ENCODE assay signal across 24 cellular contexts in genomic region chr15:41304149-41304548, GRCh38.
"Had no signal": no experiment of that assay in that cellular context is flagged by ENCODE, and none has a peak within 500 bp of the region (broad histone marks: within the 10 kb centered on the region; RNA-seq: fewer than 3 reads in every experiment).

No MANE protein-coding gene starts in this region.

- ATAC-seq: activated naive CD4-positive, alpha-beta T cell treated with anti-CD3 and anti-CD28 coated beads, Interleukin-2, amount 50 U/mL, for 72 hours; gastroesophageal sphincter; mucosa of descending colon; psoas muscle; right cardiac atrium; stimulated activated naive CD8-positive, alpha-beta T cell treated with anti-CD3 and anti-CD28 coated beads, Interleukin-15, amount 100 ng/mL, for 72 hours had no signal

- H3K4me1 Mint-ChIP-seq: neural crest cell had no signal

- H3K27me3 ChIP-seq: esophagus muscularis mucosa, gastroesophageal sphincter, suprapubic skin, transverse colon, uterus had no signal

- H3K27me3 Mint-ChIP-seq: dendritic cell treated with granulocyte-macrophage colony-stimulating factor and Interleukin-4, amounts not matched to agents 40 ng/mL and 50 ng/mL, for 4 days; naive B cell; stimulated activated naive CD8-positive, alpha-beta T cell treated with anti-CD3 and anti-CD28 coated beads, Interleukin-15, amount 100 ng/mL, for 72 hours had no signal

- H3K9me3 ChIP-seq: esophagus muscularis mucosa, gastroesophageal sphincter, left ventricle myocardium inferior, mucosa of descending colon, psoas muscle, suprapubic skin, transverse colon, uterus had no signal

- H3K27ac Mint-ChIP-seq: dendritic cell treated with granulocyte-macrophage colony-stimulating factor and Interleukin-4, amounts not matched to agents 40 ng/mL and 50 ng/mL, for 4 days; stimulated activated naive CD8-positive, alpha-beta T cell treated with anti-CD3 and anti-CD28 coated beads, Interleukin-15, amount 100 ng/mL, for 72 hours had no signal

- H3K9me3 Mint-ChIP-seq: activated naive CD4-positive, alpha-beta T cell treated with anti-CD3 and anti-CD28 coated beads, Interleukin-2, amount 50 U/mL, for 72 hours; dendritic cell treated with granulocyte-macrophage colony-stimulating factor and Interleukin-4, amounts not matched to agents 40 ng/mL and 50 ng/mL, for 4 days; immature natural killer cell; naive B cell; neural crest cell; stimulated activated naive CD8-positive, alpha-beta T cell treated with anti-CD3 and anti-CD28 coated beads, Interleukin-15, amount 100 ng/mL, for 72 hours had no signal

- H3K36me3 ChIP-seq: uterus had no signal

- H3K27ac ChIP-seq: esophagus muscularis mucosa, gastroesophageal sphincter, left ventricle myocardium inferior, skin epidermis, suprapubic skin, transverse colon, uterus, WERI-Rb-1 had no signal

- H3K4me3 ChIP-seq: esophagus muscularis mucosa, gastroesophageal sphincter, left ventricle myocardium inferior, mucosa of descending colon, psoas muscle, skin epidermis, suprapubic skin, transverse colon, uterus had no signal

- H3K4me3 Mint-ChIP-seq: dendritic cell treated with granulocyte-macrophage colony-stimulating factor and Interleukin-4, amounts not matched to agents 40 ng/mL and 50 ng/mL, for 4 days; immature natural killer cell; naive B cell; neural crest cell; stimulated activated naive CD8-positive, alpha-beta T cell treated with anti-CD3 and anti-CD28 coated beads, Interleukin-15, amount 100 ng/mL, for 72 hours had no signal

- DNase-seq: activated CD4-positive, alpha-beta T cell treated with anti-CD3 and anti-CD28 coated beads, Interleukin-2, amount 50 U/mL, for 48 hours; activated gamma-delta T cell treated with Interleukin-2 at 50 U/mL for 16 hours; amniotic stem cell; effector CD8-positive, alpha-beta T cell; immature natural killer cell; kidney glomerular epithelial cell; left ventricle myocardium inferior; mucosa of descending colon; naive B cell; psoas muscle; right cardiac atrium; stimulated activated CD4-positive, alpha-beta T cell treated with anti-CD3 and anti-CD28 coated beads, Interleukin-15, amount 100 ng/mL, for 24 hours; stimulated activated CD4-positive, alpha-beta T cell treated with anti-CD3 and anti-CD28 coated beads, Interleukin-2, amount 100 ng/mL, for 48 hours; stimulated activated naive CD8-positive, alpha-beta T cell treated with anti-CD3 and anti-CD28 coated beads, Interleukin-15, amount 100 ng/mL, for 72 hours; transverse colon; uterus; WERI-Rb-1 had no signal

- H3K4me1 ChIP-seq: esophagus muscularis mucosa, gastroesophageal sphincter, suprapubic skin, transverse colon, uterus had no signal
